In the genomic region with DNA sequence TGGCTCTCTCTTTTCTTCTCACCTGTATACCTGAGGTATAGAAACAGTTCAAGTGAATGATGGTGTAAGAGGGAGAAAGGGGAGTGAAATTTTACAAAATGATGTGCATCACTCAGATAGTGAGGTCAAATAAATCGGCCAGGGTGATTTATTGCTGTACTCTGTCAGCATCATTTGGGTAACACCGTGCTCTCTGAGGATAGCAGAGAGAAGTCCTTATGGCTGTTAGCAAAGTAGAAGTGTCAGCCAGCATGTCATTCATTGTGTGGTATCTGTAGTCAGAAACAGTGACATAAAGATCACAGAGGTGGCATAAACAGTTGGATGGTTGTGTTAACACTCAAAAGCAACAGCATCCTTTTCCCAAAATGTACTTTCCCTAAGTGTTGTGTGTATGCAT, we compare ENCODE assay signal across 11 cellular contexts. TPM values are rescaled to one million over a fixed set of nuclear protein-coding genes. Genes with fewer than 3 reads are reported as not detected.
A peak's percentile ranks its signal among the peaks of the same experiment; 100 is the strongest.
DNase-seq lines count a peak whose midpoint lies in the region; ATAC-seq and TF ChIP-seq lines count a peak whose summit lies in the region.
"Had no signal": no experiment of that assay in that cellular context is flagged by ENCODE, and none has a peak within 500 bp of the region (broad histone marks: within the 10 kb centered on the region; RNA-seq: fewer than 3 reads in every experiment).

No MANE protein-coding gene starts in this region.

- TF ChIP-seq CTCF in body of pancreas (IDR thresholded peaks at IDR 0.05) (no peak), type B pancreatic cell (conservative IDR thresholded peaks at IDR 0.05) (no peak), ovary (IDR thresholded peaks at IDR 0.05) (no peak)

- H3K36me3 ChIP-seq in body of pancreas (replicated peaks in 1 of 2; ENCODE audit: insufficient read depth in 1 of 2, low read depth in 2 of 2) (no peaks in the 10 kb centered on the region), mesodermal cell (ENCODE audit: control insufficient read depth, insufficient read depth, low read length) (peaks cover 21% of the 10 kb centered on the region), ovary (no peaks in the 10 kb centered on the region)
- H3K36me3 ChIP-seq: WERI-Rb-1 had no signal

- H3K36me3 Mint-ChIP-seq in activated naive CD4-positive, alpha-beta T cell treated with anti-CD3 and anti-CD28 coated beads, Interleukin-2, amount 50 U/mL, for 24 hours, result peaks cover 4% of the 10 kb centered on the region
- H3K36me3 Mint-ChIP-seq in type B pancreatic cell, result peaks cover 9% of the 10 kb centered on the region

- H3K4me3 ChIP-seq in body of pancreas (no peak overlapping the region), mesodermal cell (ENCODE audit: extremely low read depth, insufficient read depth, low read length, poor library complexity, severe bottlenecking) (no peak overlapping the region), ovary (no peak overlapping the region)

- H3K9me3 Mint-ChIP-seq in activated naive CD4-positive, alpha-beta T cell treated with anti-CD3 and anti-CD28 coated beads, Interleukin-2, amount 50 U/mL, for 24 hours, result no peaks in the 10 kb centered on the region
- no peaks in the 10 kb centered on the region for H3K9me3 Mint-ChIP-seq in type B pancreatic cell

- H3K27me3 ChIP-seq in body of pancreas, result no peaks in the 10 kb centered on the region
- H3K27me3 ChIP-seq in ovary, result no peaks in the 10 kb centered on the region

- H3K27me3 Mint-ChIP-seq in activated naive CD4-positive, alpha-beta T cell treated with anti-CD3 and anti-CD28 coated beads, Interleukin-2, amount 50 U/mL, for 24 hours, result no peaks in the 10 kb centered on the region
- H3K27me3 Mint-ChIP-seq in type B pancreatic cell, result no peaks in the 10 kb centered on the region

- H3K27ac ChIP-seq in body of pancreas, result peak overlapping the region; percentile 37 to 90 (median 86)
- peak overlapping the region; percentile 71 for H3K27ac ChIP-seq in mesodermal cell (ENCODE audit: low read depth, low read length, severe bottlenecking)
- H3K27ac ChIP-seq in ovary, result no peak overlapping the region
- H3K27ac ChIP-seq: WERI-Rb-1 had no signal

- ATAC-seq in body of pancreas (no peak), GM21619 (IDR thresholded peaks at IDR 0.05; ENCODE audit: unreplicated experiment) (no peak)

- no peaks in the 10 kb centered on the region for H3K9me3 ChIP-seq in body of pancreas
- H3K9me3 ChIP-seq in mesodermal cell (ENCODE audit: control insufficient read depth, low read length), result no peaks in the 10 kb centered on the region
- no peaks in the 10 kb centered on the region for H3K9me3 ChIP-seq in ovary

- H3K4me1 Mint-ChIP-seq in activated naive CD4-positive, alpha-beta T cell treated with anti-CD3 and anti-CD28 coated beads, Interleukin-2, amount 50 U/mL, for 24 hours, result peaks cover 95% of the 10 kb centered on the region
- H3K4me1 Mint-ChIP-seq in type B pancreatic cell (ENCODE audit: unreplicated experiment), result peaks cover 60% of the 10 kb centered on the region

- H3K4me1 ChIP-seq in body of pancreas, result peaks cover 97% of the 10 kb centered on the region
- H3K4me1 ChIP-seq in mesodermal cell (ENCODE audit: control insufficient read depth, insufficient read depth, low read length, poor library complexity, severe bottlenecking), result peaks cover 55% of the 10 kb centered on the region
- peaks cover 9% of the 10 kb centered on the region for H3K4me1 ChIP-seq in ovary (ENCODE audit: insufficient read depth)

- DNase-seq in activated naive CD4-positive, alpha-beta T cell (lab: John Stamatoyannopoulos, UW), result no peak
- DNase-seq in body of pancreas (no peak), type B pancreatic cell (ENCODE audit: extremely low spot score, unreplicated experiment) (no peak), ovary (no peak), NCI-H2081 treated with DMSO at 0.1 percent for 48 hours (lab: John Stamatoyannopoulos, UW) (no peak)
- DNase-seq: KG1, NCI-H2171 treated with DMSO at 0.1 percent for 48 hours, WERI-Rb-1 had no signal

- TF ChIP-seq POLR2A in body of pancreas (IDR thresholded peaks at IDR 0.05), result no peak
- TF ChIP-seq POLR2A in ovary (IDR thresholded peaks at IDR 0.05), result no peak

- intact Hi-C loops in body of pancreas (cut with DNase I) (no loop called here), ovary (cut with DNase I) (no loop called here)

- H3K27ac Mint-ChIP-seq in activated naive CD4-positive, alpha-beta T cell treated with anti-CD3 and anti-CD28 coated beads, Interleukin-2, amount 50 U/mL, for 24 hours, result peak overlapping the region; percentile 95
- H3K27ac Mint-ChIP-seq in type B pancreatic cell, result peak overlapping the region; percentile 35

- peak overlapping the region; percentile 93 for H3K4me3 Mint-ChIP-seq in activated naive CD4-positive, alpha-beta T cell treated with anti-CD3 and anti-CD28 coated beads, Interleukin-2, amount 50 U/mL, for 24 hours
- H3K4me3 Mint-ChIP-seq in type B pancreatic cell, result no peak overlapping the region

- WGBS in body of pancreas, 2 donors, result 6 to 7% methylated on average over 2 of the region's 2 CpGs
- 65 to 67% methylated on average over 2 of the region's 2 CpGs for WGBS in mesodermal cell (ENCODE audit: insufficient coverage in 2 of 2), 2 experiments
- WGBS in ovary, 3 donors, result 49 to 59% (median 51%) methylated on average over 2 of the region's 2 CpGs

- TF ChIP-seq EP300 in ovary (IDR thresholded peaks at IDR 0.05), result no peak

RNA-seq across cellular contexts. Expression of a gene that starts 53.4 kb away (rescaled TPM):
- 10 to 100 TPM; 88.7 to 98.3 TPM for total RNA-seq in body of pancreas
- 118 TPM for polyA plus RNA-seq in mesodermal cell (2013, experiment 1 of 2)
- polyA plus RNA-seq in mesodermal cell (2013, experiment 2 of 2), result 132 TPM
- total RNA-seq in type B pancreatic cell (ENCODE audit: low replicate concordance), result 68.1 and 81.4 TPM in 2 replicates
- total RNA-seq in ovary, result 10 to 100 TPM; 30.8 to 60.7 (median 55.7) TPM
- polyA plus RNA-seq in ovary, result 10 to 100 TPM; 51.0 to 68.6 TPM

RNA-seq across cellular contexts. Expression of a gene that starts 57.7 kb away (rescaled TPM):
- not detected for total RNA-seq in body of pancreas
- polyA plus RNA-seq in mesodermal cell (2013, experiment 1 of 2), result not detected
- not detected for polyA plus RNA-seq in mesodermal cell (2013, experiment 2 of 2)
- total RNA-seq in type B pancreatic cell (ENCODE audit: low replicate concordance), result not detected in 2 replicates
- total RNA-seq in ovary, result not detected
- not detected for polyA plus RNA-seq in ovary

Comparison
In these comparisons a context has a peak if more than half of its experiments do, and no peak if none do; other contexts are left out.
1. H3K27ac ChIP-seq: peak in body of pancreas (4 of 4) and mesodermal cell (single experiment); none in ovary (0 of 2).